In the genomic region with DNA sequence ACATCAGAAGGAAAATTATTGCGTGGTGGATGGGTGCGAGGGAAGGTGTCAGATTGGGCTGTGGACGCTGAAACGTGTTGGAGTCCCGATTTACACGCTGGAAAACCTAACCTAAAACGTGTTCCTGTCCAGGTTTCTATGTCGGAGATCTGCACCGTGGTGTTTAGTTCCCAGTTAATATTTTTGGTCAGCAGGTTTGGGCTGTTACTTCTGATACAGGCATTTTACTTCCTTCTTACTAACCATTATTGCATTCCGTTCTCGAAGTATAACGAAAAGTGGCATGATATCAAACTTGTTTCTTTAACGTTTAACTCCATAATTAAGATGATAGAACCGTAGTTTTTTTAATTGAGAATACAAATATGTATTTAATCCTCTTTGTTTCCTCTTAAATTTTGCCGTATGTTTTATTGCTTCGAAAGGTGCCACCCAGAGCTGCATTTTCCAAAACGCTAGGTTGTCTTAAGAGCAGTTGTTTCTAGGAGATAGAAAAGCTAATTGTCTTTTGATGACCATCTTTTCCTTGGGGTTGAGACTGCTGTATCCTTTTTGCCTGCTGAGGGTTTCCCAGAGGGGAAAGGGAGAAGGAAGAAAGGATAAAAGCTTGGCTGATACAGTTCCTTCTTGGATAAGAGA, we compare ENCODE assay signal across 8 cellular contexts. TPM values are rescaled to one million over a fixed set of nuclear protein-coding genes. Genes with fewer than 3 reads are reported as not detected.
DNase-seq lines count a peak whose midpoint lies in the region; TF ChIP-seq lines count a peak whose summit lies in the region.

No MANE protein-coding gene starts in this region.

- H3K36me3 Mint-ChIP-seq in CD14-positive monocyte (peaks cover 14% of the 10 kb centered on the region in 2 donors), nephron progenitor cell (ENCODE audit: low read depth) (no peaks in the 10 kb centered on the region)

- H3K27ac ChIP-seq in duodenal mucosa (ENCODE audit: low read depth, low read length): no peak overlapping the region

- H3K36me3 ChIP-seq in MG63 (no peaks in the 10 kb centered on the region), duodenal mucosa (ENCODE audit: control insufficient read depth in 1 of 2, insufficient read depth in 2 of 2, low read length in 2 of 2) (no peaks in the 10 kb centered on the region)

- TF ChIP-seq CTCF in CD14-positive monocyte (IDR thresholded peaks at IDR 0.05) (no peak), nephron progenitor cell (IDR thresholded peaks at IDR 0.05) (no peak)

- H3K9me3 ChIP-seq in MG63 (no peaks in the 10 kb centered on the region), duodenal mucosa (ENCODE audit: control insufficient read depth in 1 of 2, low read length in 2 of 2) (no peaks in the 10 kb centered on the region)

- peaks cover 0 to 8% (median 2%) of the 10 kb centered on the region in 7 donors for H3K9me3 Mint-ChIP-seq in CD14-positive monocyte
- no peaks in the 10 kb centered on the region for H3K9me3 Mint-ChIP-seq in nephron progenitor cell

- H3K4me1 Mint-ChIP-seq in CD14-positive monocyte (peaks cover 39% of the 10 kb centered on the region), nephron progenitor cell (peaks cover 33% of the 10 kb centered on the region)

- H3K27me3 Mint-ChIP-seq in CD14-positive monocyte (ENCODE audit: low read depth in 3 of 3) (peaks cover 20 to 35% (median 31%) of the 10 kb centered on the region in 3 donors), nephron progenitor cell (ENCODE audit: low read depth, poor library complexity) (peaks cover 28% of the 10 kb centered on the region)

- DNase-seq in CD14-positive monocyte (ENCODE audit: low spot score) (no peak), MG63 (no peak), nephron progenitor cell (no peak), NCI-H1694 treated with DMSO at 0.1 percent for 48 hours (lab: John Stamatoyannopoulos, UW) (no peak), GDM1 (lab: John Stamatoyannopoulos, UW) (no peak), NCI-H1092 treated with DMSO at 0.1 percent for 48 hours (lab: John Stamatoyannopoulos, UW) (no peak), ACHN (no peak)

- in situ Hi-C loops in ACHN (cut with HindIII; ENCODE audit: low pct_ligation_motif_present, low pct_unique_long_range_greater_than_20kb, low sequenced_read_pairs): no loop called here

- H3K4me3 ChIP-seq in MG63 (peak overlapping the region; percentile 50; the same call in 1 of the 2 replicates), duodenal mucosa (ENCODE audit: low read depth in 1 of 2, low read length in 2 of 2) (peak overlapping the region; percentile 71 to 79)

- intact Hi-C loops in CD14-positive monocyte (cut with micrococcal nuclease): loop anchor here (5.0 to 10.0 kb wide), 2 partner anchors 49 to 108 kb away; no protein-coding TSS in a partner anchor

- H3K9ac ChIP-seq in duodenal mucosa (ENCODE audit: low read depth in 1 of 2, low read length in 2 of 2): peak overlapping the region; percentile 48 to 72

- peaks cover 14 to 17% of the 10 kb centered on the region in 2 donors for H3K4me1 ChIP-seq in duodenal mucosa (ENCODE audit: control insufficient read depth in 1 of 2, insufficient read depth in 2 of 2, low read length in 2 of 2)

- H3K27ac Mint-ChIP-seq in CD14-positive monocyte: peak overlapping the region in 3 of 7 donors; percentile 67 to 75 (median 71)
- H3K27ac Mint-ChIP-seq in nephron progenitor cell: no peak overlapping the region

- peak overlapping the region; percentile 89 to 92 for H3K4me3 Mint-ChIP-seq in CD14-positive monocyte
- peak overlapping the region; percentile 85 for H3K4me3 Mint-ChIP-seq in nephron progenitor cell

- H3K27me3 ChIP-seq in MG63 (peaks cover 13% of the 10 kb centered on the region), duodenal mucosa (ENCODE audit: control insufficient read depth in 1 of 2, insufficient read depth in 2 of 2, low read length in 2 of 2) (peaks cover 15 to 18% of the 10 kb centered on the region in 2 donors)

RNA-seq across cellular contexts. Expression of gene ADARB1, which starts 1.3 kb away (rescaled TPM):
- 1 to 10 TPM in 1 of 2 donors, under 1 TPM in 1; 0.40 to 1.0 TPM for polyA plus RNA-seq in CD14-positive monocyte
- 2.9 and 15.3 TPM in 2 replicates for total RNA-seq in MG63 (2014; rRNA removed; shearing (Covaris generic); ENCODE audit: low replicate concordance)
